In genomic region chr6:44126320-44127149, GRCh38 we compare ENCODE assay signal across 1 cellular context.
TF ChIP-seq lines count a peak whose summit lies in the region.

No MANE protein-coding gene starts in this region.

TF ChIP-seq in GM23338, 12 proteins besides CTCF, POLR2A, EP300 and RAD21 (continued from another document):
- TF ChIP-seq ETS1 (IDR thresholded peaks at IDR 0.05): no peak
- TF ChIP-seq JUNB (IDR thresholded peaks at IDR 0.05; ENCODE audit: unreplicated experiment): no peak
- TF ChIP-seq NANOG (IDR thresholded peaks at IDR 0.05; ENCODE audit: borderline replicate concordance): no peak
- TF ChIP-seq, protein P1, sequence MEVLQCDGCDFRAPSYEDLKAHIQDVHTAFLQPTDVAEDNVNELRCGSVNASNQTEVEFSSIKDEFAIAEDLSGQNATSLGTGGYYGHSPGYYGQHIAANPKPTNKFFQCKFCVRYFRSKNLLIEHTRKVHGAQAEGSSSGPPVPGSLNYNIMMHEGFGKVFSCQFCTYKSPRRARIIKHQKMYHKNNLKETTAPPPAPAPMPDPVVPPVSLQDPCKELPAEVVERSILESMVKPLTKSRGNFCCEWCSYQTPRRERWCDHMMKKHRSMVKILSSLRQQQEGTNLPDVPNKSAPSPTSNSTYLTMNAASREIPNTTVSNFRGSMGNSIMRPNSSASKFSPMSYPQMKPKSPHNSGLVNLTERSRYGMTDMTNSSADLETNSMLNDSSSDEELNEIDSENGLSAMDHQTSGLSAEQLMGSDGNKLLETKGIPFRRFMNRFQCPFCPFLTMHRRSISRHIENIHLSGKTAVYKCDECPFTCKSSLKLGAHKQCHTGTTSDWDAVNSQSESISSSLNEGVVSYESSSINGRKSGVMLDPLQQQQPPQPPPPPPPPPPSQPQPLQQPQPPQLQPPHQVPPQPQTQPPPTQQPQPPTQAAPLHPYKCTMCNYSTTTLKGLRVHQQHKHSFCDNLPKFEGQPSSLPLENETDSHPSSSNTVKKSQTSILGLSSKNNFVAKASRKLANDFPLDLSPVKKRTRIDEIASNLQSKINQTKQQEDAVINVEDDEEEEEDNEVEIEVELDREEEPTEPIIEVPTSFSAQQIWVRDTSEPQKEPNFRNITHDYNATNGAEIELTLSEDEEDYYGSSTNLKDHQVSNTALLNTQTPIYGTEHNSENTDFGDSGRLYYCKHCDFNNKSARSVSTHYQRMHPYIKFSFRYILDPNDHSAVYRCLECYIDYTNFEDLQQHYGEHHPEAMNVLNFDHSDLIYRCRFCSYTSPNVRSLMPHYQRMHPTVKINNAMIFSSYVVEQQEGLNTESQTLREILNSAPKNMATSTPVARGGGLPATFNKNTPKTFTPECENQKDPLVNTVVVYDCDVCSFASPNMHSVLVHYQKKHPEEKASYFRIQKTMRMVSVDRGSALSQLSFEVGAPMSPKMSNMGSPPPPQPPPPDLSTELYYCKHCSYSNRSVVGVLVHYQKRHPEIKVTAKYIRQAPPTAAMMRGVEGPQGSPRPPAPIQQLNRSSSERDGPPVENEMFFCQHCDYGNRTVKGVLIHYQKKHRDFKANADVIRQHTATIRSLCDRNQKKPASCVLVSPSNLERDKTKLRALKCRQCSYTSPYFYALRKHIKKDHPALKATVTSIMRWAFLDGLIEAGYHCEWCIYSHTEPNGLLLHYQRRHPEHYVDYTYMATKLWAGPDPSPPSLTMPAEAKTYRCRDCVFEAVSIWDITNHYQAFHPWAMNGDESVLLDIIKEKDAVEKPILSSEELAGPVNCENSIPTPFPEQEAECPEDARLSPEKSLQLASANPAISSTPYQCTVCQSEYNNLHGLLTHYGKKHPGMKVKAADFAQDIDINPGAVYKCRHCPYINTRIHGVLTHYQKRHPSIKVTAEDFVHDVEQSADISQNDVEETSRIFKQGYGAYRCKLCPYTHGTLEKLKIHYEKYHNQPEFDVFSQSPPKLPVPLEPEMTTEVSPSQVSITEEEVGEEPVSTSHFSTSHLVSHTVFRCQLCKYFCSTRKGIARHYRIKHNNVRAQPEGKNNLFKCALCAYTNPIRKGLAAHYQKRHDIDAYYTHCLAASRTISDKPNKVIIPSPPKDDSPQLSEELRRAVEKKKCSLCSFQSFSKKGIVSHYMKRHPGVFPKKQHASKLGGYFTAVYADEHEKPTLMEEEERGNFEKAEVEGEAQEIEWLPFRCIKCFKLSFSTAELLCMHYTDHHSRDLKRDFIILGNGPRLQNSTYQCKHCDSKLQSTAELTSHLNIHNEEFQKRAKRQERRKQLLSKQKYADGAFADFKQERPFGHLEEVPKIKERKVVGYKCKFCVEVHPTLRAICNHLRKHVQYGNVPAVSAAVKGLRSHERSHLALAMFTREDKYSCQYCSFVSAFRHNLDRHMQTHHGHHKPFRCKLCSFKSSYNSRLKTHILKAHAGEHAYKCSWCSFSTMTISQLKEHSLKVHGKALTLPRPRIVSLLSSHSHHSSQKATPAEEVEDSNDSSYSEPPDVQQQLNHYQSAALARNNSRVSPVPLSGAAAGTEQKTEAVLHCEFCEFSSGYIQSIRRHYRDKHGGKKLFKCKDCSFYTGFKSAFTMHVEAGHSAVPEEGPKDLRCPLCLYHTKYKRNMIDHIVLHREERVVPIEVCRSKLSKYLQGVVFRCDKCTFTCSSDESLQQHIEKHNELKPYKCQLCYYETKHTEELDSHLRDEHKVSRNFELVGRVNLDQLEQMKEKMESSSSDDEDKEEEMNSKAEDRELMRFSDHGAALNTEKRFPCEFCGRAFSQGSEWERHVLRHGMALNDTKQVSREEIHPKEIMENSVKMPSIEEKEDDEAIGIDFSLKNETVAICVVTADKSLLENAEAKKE (CRISPR knock-in tag; IDR thresholded peaks at IDR 0.05): no peak
- no peak for TF ChIP-seq ZNF114 (CRISPR knock-in tag; IDR thresholded peaks at IDR 0.05)
